8 cellular contexts compared by ENCODE assay signal in genomic region chr3:194142156-194142910, GRCh38. TPM values are rescaled to one million over a fixed set of nuclear protein-coding genes. Genes with fewer than 3 reads are reported as not detected.
DNase-seq lines count a peak whose midpoint lies in the region; ATAC-seq, FAIRE-seq and TF ChIP-seq lines count a peak whose summit lies in the region.

No MANE protein-coding gene starts in this region.

- ATAC-seq in omental fat pad (ENCODE audit: low FRiP score), result peak; percentile 24
- ATAC-seq in HG02885 (IDR thresholded peaks at IDR 0.05; ENCODE audit: poor library complexity, unreplicated experiment), result no peak
- no peak for ATAC-seq in GM19023 (IDR thresholded peaks at IDR 0.05; ENCODE audit: unreplicated experiment)

- H3K9me3 ChIP-seq in esophagus muscularis mucosa, result no peaks in the 10 kb centered on the region

- intact Hi-C loops in esophagus muscularis mucosa (cut with DNase I), result loop anchor here (5.0 to 10.0 kb wide), 2 partner anchors 62 to 125 kb away; no protein-coding TSS in a partner anchor

- DNase-seq in GM12892 (ENCODE audit: insufficient read length), result no peak
- no peak for DNase-seq in RCC 7860 (ENCODE audit: low spot score)
- no peak for DNase-seq in esophagus muscularis mucosa (ENCODE audit: extremely low spot score)
- no peak for DNase-seq in omental fat pad (ENCODE audit: low spot score)
- no peak for DNase-seq in AG20443 (ENCODE audit: low spot score)
- DNase-seq in SKM-1 (lab: John Stamatoyannopoulos, UW; ENCODE audit: unreplicated experiment), result no peak

- peak overlapping the region; percentile 93 to 98 (median 96) for H3K27ac ChIP-seq in esophagus muscularis mucosa (replicated peaks in 1 of 4)

- 35% methylated on average over 14 of the region's 14 CpGs for whole genome bisulfite sequencing in esophagus muscularis mucosa

- no peak for TF ChIP-seq POLR2A in GM12892 (IDR thresholded peaks at IDR 0.05; ENCODE audit: low read depth, low read length)
- TF ChIP-seq POLR2A in esophagus muscularis mucosa (IDR thresholded peaks at IDR 0.05; ENCODE audit: low read depth), result no peak

- TF ChIP-seq CTCF in esophagus muscularis mucosa (IDR thresholded peaks at IDR 0.05) (no peak), omental fat pad (IDR thresholded peaks at IDR 0.05) (no peak)

- H3K36me3 ChIP-seq in esophagus muscularis mucosa, result peaks cover 0 to 14% (median 0%) of the 10 kb centered on the region in 4 donors

- peak; percentile 53 for FAIRE-seq in GM12892 (lab: Jason Lieb, UNC)
- peak; percentile 61 for FAIRE-seq in RCC 7860 (lab: Jason Lieb, UNC)

- H3K4me3 ChIP-seq in esophagus muscularis mucosa, result peak overlapping the region; percentile 46 to 55 (median 50)

- H3K27me3 ChIP-seq in esophagus muscularis mucosa, result no peaks in the 10 kb centered on the region

- H3K4me1 ChIP-seq in esophagus muscularis mucosa, result peaks cover 39 to 70% (median 63%) of the 10 kb centered on the region in 4 donors

- no peak for TF ChIP-seq EP300 in esophagus muscularis mucosa (IDR thresholded peaks at IDR 0.05)

RNA-seq across cellular contexts. Expression of gene HES1, which starts 6.4 kb away (rescaled TPM):
- polyA plus RNA-seq in GM12892 (2012; ENCODE audit: missing spikeins), result 4.3 TPM
- total RNA-seq in esophagus muscularis mucosa (10 to 100 TPM; 12.0 to 32.3 (median 26.9) TPM), omental fat pad (10 to 100 TPM in 3 of 4 donors, 1 to 10 TPM in 1; 8.3 to 23.9 (median 12.7) TPM)
